ENCODE assay signal across 12 cellular contexts in genomic region chr1:168428063-168428731, GRCh38.
A peak's percentile ranks its signal among the peaks of the same experiment; 100 is the strongest.
DNase-seq lines count a peak whose midpoint lies in the region; ATAC-seq and TF ChIP-seq lines count a peak whose summit lies in the region.
"Had no signal": no experiment of that assay in that cellular context is flagged by ENCODE, and none has a peak within 500 bp of the region (broad histone marks: within the 10 kb centered on the region; RNA-seq: fewer than 3 reads in every experiment).

No MANE protein-coding gene starts in this region.

- H3K4me3 ChIP-seq in NT2/D1 (ENCODE audit: insufficient read length, low read depth) = no peak overlapping the region
- H3K4me3 ChIP-seq in fibroblast of the aortic adventitia (ENCODE audit: low read depth, low read length) = no peak overlapping the region
- no peak overlapping the region for H3K4me3 ChIP-seq in muscle layer of colon (ENCODE audit: low read depth in 1 of 2, low read length in 2 of 2)
- H3K4me3 ChIP-seq in uterus = no peak overlapping the region
- H3K4me3 ChIP-seq: SJSA1 had no signal

- H3K36me3 ChIP-seq in NT2/D1 (ENCODE audit: insufficient read depth, insufficient read length, low read length) (no peaks in the 10 kb centered on the region), muscle layer of colon (ENCODE audit: insufficient read depth, low read length) (no peaks in the 10 kb centered on the region), uterus (no peaks in the 10 kb centered on the region)
- H3K36me3 ChIP-seq: SJSA1 had no signal

- peak; percentile 83 for DNase-seq in NT2/D1 (ENCODE audit: low read depth, low spot score)
- peak; percentile 85 for DNase-seq in fibroblast of the aortic adventitia (ENCODE audit: low read depth)
- DNase-seq in uterus = peak; percentile 69 to 83
- DNase-seq in NCI-H2029 (lab: John Stamatoyannopoulos, UW) = no peak
- DNase-seq in GM20000 (ENCODE audit: low spot score) = no peak
- DNase-seq: activated CD4-positive, alpha-beta T cell treated with anti-CD3 and anti-CD28 coated beads, Interleukin-2, amount 50 U/mL, for 4 hours; activated naive CD4-positive, alpha-beta T cell treated with anti-CD3 and anti-CD28 coated beads, Interleukin-2, amount 50 U/mL, for 16 hours; NCI-H526; small intestine had no signal

- H3K27me3 ChIP-seq in NT2/D1 (ENCODE audit: insufficient read depth, insufficient read length) = no peaks in the 10 kb centered on the region
- no peaks in the 10 kb centered on the region for H3K27me3 ChIP-seq in muscle layer of colon (ENCODE audit: control insufficient read depth in 1 of 2, insufficient read depth in 2 of 2, low read length in 2 of 2)
- no peaks in the 10 kb centered on the region for H3K27me3 ChIP-seq in uterus
- H3K27me3 ChIP-seq: SJSA1 had no signal

- H3K9ac ChIP-seq in NT2/D1 (ENCODE audit: insufficient read length, low read depth) (no peak overlapping the region), muscle layer of colon (ENCODE audit: low read length) (no peak overlapping the region)

- H3K27ac ChIP-seq in muscle layer of colon (ENCODE audit: low read depth, low read length) (peak overlapping the region; percentile 64), uterus (peak overlapping the region; percentile 67 to 85)
- H3K27ac ChIP-seq: SJSA1 had no signal

- no peak for ATAC-seq in HG03442 (IDR thresholded peaks at IDR 0.05; ENCODE audit: unreplicated experiment)

- intact Hi-C loops in uterus (cut with DNase I; ENCODE audit: low total_unique reads) = no loop called here

- no peaks in the 10 kb centered on the region for H3K9me3 ChIP-seq in NT2/D1 (ENCODE audit: insufficient read depth, low read length)
- H3K9me3 ChIP-seq in muscle layer of colon (ENCODE audit: low read length) = no peaks in the 10 kb centered on the region
- H3K9me3 ChIP-seq in uterus = no peaks in the 10 kb centered on the region
- H3K9me3 ChIP-seq: SJSA1 had no signal

- H3K4me1 ChIP-seq in NT2/D1 (ENCODE audit: insufficient read depth, insufficient read length) = no peaks in the 10 kb centered on the region
- peaks cover 45% of the 10 kb centered on the region for H3K4me1 ChIP-seq in muscle layer of colon (ENCODE audit: insufficient read depth, low read length)
- H3K4me1 ChIP-seq in uterus = peaks cover 10 to 16% of the 10 kb centered on the region in 2 donors
- H3K4me1 ChIP-seq: SJSA1 had no signal

- TF ChIP-seq CTCF in fibroblast of the aortic adventitia (IDR thresholded peaks at IDR 0.05; ENCODE audit: insufficient read depth, low read length) (no peak), uterus (IDR thresholded peaks at IDR 0.05) (no peak), GM20000 (IDR thresholded peaks at IDR 0.05; ENCODE audit: extremely low read depth, missing control alignments) (no peak)

- no peak for TF ChIP-seq POLR2A in uterus (IDR thresholded peaks at IDR 0.05)

Comparison
In these comparisons a context has a peak if more than half of its experiments do, and no peak if none do; other contexts are left out.
1. DNase-seq: peak in NT2/D1 (single experiment), fibroblast of the aortic adventitia (single experiment) and uterus (2 of 2); none in NCI-H2029 (single experiment) and GM20000 (single experiment).